Comparison of ENCODE assay signal across 11 cellular contexts in the genomic region with DNA sequence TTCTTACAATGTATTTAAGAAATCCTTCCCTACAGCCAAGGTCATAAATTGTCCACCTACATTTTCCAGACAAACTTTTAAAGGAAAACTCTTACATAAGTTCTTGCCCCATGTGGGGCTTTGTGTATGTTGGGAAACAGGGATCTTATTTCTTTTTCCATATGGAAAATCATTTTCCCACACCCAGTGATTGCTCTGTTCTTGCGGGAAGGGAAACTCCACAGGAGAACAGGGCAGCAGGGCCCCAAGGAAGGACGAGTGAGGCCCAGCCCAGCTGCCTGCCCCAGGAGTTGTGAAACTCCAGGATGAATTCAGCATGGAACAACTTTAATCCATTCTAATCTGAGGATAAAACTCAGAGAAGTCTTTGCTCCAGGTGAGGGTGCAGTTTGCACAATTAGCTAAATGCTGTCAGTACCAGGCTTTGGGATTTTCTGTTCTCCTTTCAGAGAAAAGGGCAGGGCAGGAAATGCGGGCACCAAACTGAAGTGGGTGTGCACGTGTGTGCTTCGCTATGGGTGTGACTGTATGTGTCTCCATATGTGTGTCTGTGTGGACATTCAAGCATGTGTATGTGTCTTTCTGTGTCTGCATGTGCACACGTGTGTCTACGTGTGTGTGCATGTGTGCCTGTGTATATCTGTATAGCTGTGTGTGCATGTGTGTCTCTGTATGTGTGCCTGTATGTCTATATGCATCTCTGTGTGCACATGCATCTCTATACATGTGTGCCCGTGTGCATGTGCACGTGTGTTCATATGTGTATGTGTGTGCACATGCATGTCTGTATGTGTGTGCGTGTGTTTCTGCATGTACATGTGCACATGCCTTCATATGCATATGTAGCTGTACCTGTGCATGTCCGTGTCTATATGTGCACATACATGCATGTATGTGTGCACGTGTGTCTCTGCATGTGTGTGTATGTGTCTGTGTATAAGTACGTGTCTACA.
DNase-seq lines count a peak whose midpoint lies in the region; ATAC-seq and TF ChIP-seq lines count a peak whose summit lies in the region.
"Had no signal": no experiment of that assay in that cellular context is flagged by ENCODE, and none has a peak within 500 bp of the region (broad histone marks: within the 10 kb centered on the region; RNA-seq: fewer than 3 reads in every experiment).

No MANE protein-coding gene starts in this region.

- peak overlapping the region in 1 of 2 experiments; percentile 82; a peak in 2 of 4 replicates for H3K27ac ChIP-seq in SK-N-SH (ENCODE audit: low read depth in 2 of 2, low read length in 1 of 2)
- H3K27ac ChIP-seq in subcutaneous abdominal adipose tissue (ENCODE audit: low read depth, low read length) = peak overlapping the region; percentile 84

- peak overlapping the region; percentile 15; the same call in 1 of the 2 replicates for H3K9ac ChIP-seq in SK-N-SH
- H3K9ac ChIP-seq in subcutaneous abdominal adipose tissue (ENCODE audit: low read length in 5 of 5) = no peak overlapping the region

- POLR2A ChIA-PET in SK-N-SH (lab: Yijun Ruan, JAX) (no interaction called here), WTC11 (lab: Charles Lee) (no interaction called here)

- no peak for ATAC-seq in SK-N-SH treated with all-trans-retinoic acid at 6 μM for 48 hours
- ATAC-seq in WTC11 = no peak
- no peak for ATAC-seq in GM21528 (IDR thresholded peaks at IDR 0.05; ENCODE audit: low FRiP score, unreplicated experiment)
- no peak for ATAC-seq in HG03354 (IDR thresholded peaks at IDR 0.05; ENCODE audit: poor library complexity, severe bottlenecking, unreplicated experiment)

- peaks cover 30 to 43% of the 10 kb centered on the region in 2 experiments; a peak in 3 of 4 replicates for H3K4me1 ChIP-seq in SK-N-SH (ENCODE audit: control insufficient read depth in 1 of 2, insufficient read depth in 2 of 2, low read depth in 1 of 2, low read length in 1 of 2)
- H3K4me1 ChIP-seq in subcutaneous abdominal adipose tissue (ENCODE audit: control insufficient read depth in 5 of 5, insufficient read depth in 5 of 5, low read length in 5 of 5) = peaks cover 13 to 29% (median 25%) of the 10 kb centered on the region in 5 donors
- H3K4me1 ChIP-seq: colonic mucosa had no signal

- TF ChIP-seq CTCF in SK-N-SH (IDR thresholded peaks at IDR 0.05) = no peak
- TF ChIP-seq CTCF in WTC11 (IDR thresholded peaks at IDR 0.05) = no peak

- no peaks in the 10 kb centered on the region for H4K20me1 ChIP-seq in SK-N-SH (ENCODE audit: insufficient read depth)

- no peaks in the 10 kb centered on the region for H3K9me3 ChIP-seq in SK-N-SH
- no peaks in the 10 kb centered on the region for H3K9me3 ChIP-seq in subcutaneous abdominal adipose tissue (ENCODE audit: control insufficient read depth in 5 of 5, low read length in 5 of 5)
- H3K9me3 ChIP-seq: A549, colonic mucosa had no signal

- TF ChIP-seq EP300 in SK-N-SH (IDR thresholded peaks at IDR 0.05; ENCODE audit: borderline replicate concordance in 1 of 2, low read depth in 1 of 2, low read length in 1 of 2) = no peak

- H3K4me3 Mint-ChIP-seq in WTC11 = no peak overlapping the region

- H3K27me3 Mint-ChIP-seq in WTC11 (ENCODE audit: low read depth) = no peaks in the 10 kb centered on the region

- CTCF ChIA-PET in SK-N-SH (lab: Yijun Ruan, JAX) (no interaction called here), WTC11 (lab: Charles Lee) (no interaction called here)

- no peaks in the 10 kb centered on the region for H3K36me3 Mint-ChIP-seq in WTC11

- no peaks in the 10 kb centered on the region for H3K9me2 ChIP-seq in SK-N-SH

- H3K27ac Mint-ChIP-seq in WTC11 = peak overlapping the region; percentile 92

- H3K79me2 ChIP-seq in SK-N-SH (ENCODE audit: insufficient read depth) = no peaks in the 10 kb centered on the region

- H3K27me3 ChIP-seq in SK-N-SH (ENCODE audit: insufficient read depth) = no peaks in the 10 kb centered on the region
- peaks cover 0 to 2% (median 0%) of the 10 kb centered on the region in 5 donors for H3K27me3 ChIP-seq in subcutaneous abdominal adipose tissue (ENCODE audit: control insufficient read depth in 5 of 5, insufficient read depth in 4 of 5, low read length in 5 of 5)
- H3K27me3 ChIP-seq: colonic mucosa had no signal

- H3K36me3 ChIP-seq in SK-N-SH (replicated peaks in 1 of 2; ENCODE audit: control insufficient read depth in 1 of 2, insufficient read depth in 2 of 2, low read length in 1 of 2) (no peaks in the 10 kb centered on the region), subcutaneous abdominal adipose tissue (ENCODE audit: control insufficient read depth in 5 of 5, insufficient read depth in 5 of 5, low read length in 5 of 5) (no peaks in the 10 kb centered on the region)
- H3K36me3 ChIP-seq: colonic mucosa had no signal

- peaks cover 65% of the 10 kb centered on the region for H3K4me1 Mint-ChIP-seq in WTC11

- H3F3A ChIP-seq in SK-N-SH (replicated peaks; ENCODE audit: insufficient read depth) = peaks cover 15% of the 10 kb centered on the region

- H3K4me2 ChIP-seq in SK-N-SH = peak overlapping the region; percentile 48; the same call in 1 of the 2 replicates
- H3K4me2 ChIP-seq: A549 had no signal

- peak overlapping the region; percentile 31; the same call in 1 of the 2 replicates for H2AFZ ChIP-seq in SK-N-SH (ENCODE audit: low read depth)

- H3K4me3 ChIP-seq in SK-N-SH (ENCODE audit: low read depth in 2 of 2, low read length in 1 of 2) (no peak overlapping the region), subcutaneous abdominal adipose tissue (ENCODE audit: low read depth in 1 of 5, low read length in 5 of 5) (no peak overlapping the region)
- H3K4me3 ChIP-seq: A549, colonic mucosa had no signal

- 82% methylated on average over 13 of the region's 13 CpGs for WGBS in SK-N-SH (ENCODE audit: low lambda C conversion rate)

- H3K9me3 Mint-ChIP-seq in WTC11 = no peaks in the 10 kb centered on the region

- no peak for TF ChIP-seq RAD21 in SK-N-SH (IDR thresholded peaks at IDR 0.05; ENCODE audit: low read length)

- DNase-seq in SK-N-SH (no peak), WTC11 (ENCODE audit: low spot score) (no peak), hepatic stellate cell (ENCODE audit: low spot score) (peak; percentile 41), NCI-H2081 treated with DMSO at 0.1 percent for 48 hours (lab: John Stamatoyannopoulos, UW) (no peak)
- DNase-seq: activated CD4-positive, alpha-beta T cell treated with anti-CD3 and anti-CD28 coated beads for 4 hours; colonic mucosa had no signal

TF ChIP-seq in SK-N-SH, 30 proteins besides CTCF, POLR2A, EP300 and RAD21:
- TF ChIP-seq POLR2AphosphoS5 (IDR thresholded peaks at IDR 0.05; ENCODE audit: low read depth, low read length) = no peak
- no peak for TF ChIP-seq YY1 (IDR thresholded peaks at IDR 0.05; ENCODE audit: low read depth)
- TF ChIP-seq, protein P1, sequence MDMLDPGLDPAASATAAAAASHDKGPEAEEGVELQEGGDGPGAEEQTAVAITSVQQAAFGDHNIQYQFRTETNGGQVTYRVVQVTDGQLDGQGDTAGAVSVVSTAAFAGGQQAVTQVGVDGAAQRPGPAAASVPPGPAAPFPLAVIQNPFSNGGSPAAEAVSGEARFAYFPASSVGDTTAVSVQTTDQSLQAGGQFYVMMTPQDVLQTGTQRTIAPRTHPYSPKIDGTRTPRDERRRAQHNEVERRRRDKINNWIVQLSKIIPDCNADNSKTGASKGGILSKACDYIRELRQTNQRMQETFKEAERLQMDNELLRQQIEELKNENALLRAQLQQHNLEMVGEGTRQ (IDR thresholded peaks at IDR 0.05; ENCODE audit: borderline replicate concordance, low read depth, low read length) = no peak

TF ChIP-seq in SK-N-SH treated with all-trans-retinoic acid at 6 μM for 48 hours, 23 proteins besides CTCF, POLR2A, EP300 and RAD21 (continues in another document):
- no peak for TF ChIP-seq SNAI2 (CRISPR knock-in tag; IDR thresholded peaks at IDR 0.05)
- TF ChIP-seq, protein P2, sequence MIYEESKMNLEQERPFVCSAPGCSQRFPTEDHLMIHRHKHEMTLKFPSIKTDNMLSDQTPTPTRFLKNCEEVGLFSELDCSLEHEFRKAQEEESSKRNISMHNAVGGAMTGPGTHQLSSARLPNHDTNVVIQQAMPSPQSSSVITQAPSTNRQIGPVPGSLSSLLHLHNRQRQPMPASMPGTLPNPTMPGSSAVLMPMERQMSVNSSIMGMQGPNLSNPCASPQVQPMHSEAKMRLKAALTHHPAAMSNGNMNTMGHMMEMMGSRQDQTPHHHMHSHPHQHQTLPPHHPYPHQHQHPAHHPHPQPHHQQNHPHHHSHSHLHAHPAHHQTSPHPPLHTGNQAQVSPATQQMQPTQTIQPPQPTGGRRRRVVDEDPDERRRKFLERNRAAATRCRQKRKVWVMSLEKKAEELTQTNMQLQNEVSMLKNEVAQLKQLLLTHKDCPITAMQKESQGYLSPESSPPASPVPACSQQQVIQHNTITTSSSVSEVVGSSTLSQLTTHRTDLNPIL (CRISPR knock-in tag; IDR thresholded peaks at IDR 0.05; ENCODE audit: low read depth) = no peak
- no peak for TF ChIP-seq ISL1 (CRISPR knock-in tag; IDR thresholded peaks at IDR 0.05)
- no peak for TF ChIP-seq ZNF70 (CRISPR knock-in tag; IDR thresholded peaks at IDR 0.05)
- TF ChIP-seq BACH2 (CRISPR knock-in tag; IDR thresholded peaks at IDR 0.05; ENCODE audit: borderline replicate concordance) = no peak
- no peak for TF ChIP-seq GLIS3 (CRISPR knock-in tag; IDR thresholded peaks at IDR 0.05)
- no peak for TF ChIP-seq CSDC2 (CRISPR knock-in tag; IDR thresholded peaks at IDR 0.05)
- TF ChIP-seq ZFP3 (CRISPR knock-in tag; IDR thresholded peaks at IDR 0.05) = no peak
- no peak for TF ChIP-seq TOX (CRISPR knock-in tag; IDR thresholded peaks at IDR 0.05; ENCODE audit: borderline replicate concordance)

TF ChIP-seq in WTC11, 78 proteins besides CTCF, POLR2A, EP300 and RAD21 (continues in another document):
- 0 out of 2 replicates have a peak, but pooled peaks have one; percentile 31 for TF ChIP-seq NFE2L1 (CRISPR knock-in tag; IDR thresholded peaks at IDR 0.05)
- TF ChIP-seq, protein P3, sequence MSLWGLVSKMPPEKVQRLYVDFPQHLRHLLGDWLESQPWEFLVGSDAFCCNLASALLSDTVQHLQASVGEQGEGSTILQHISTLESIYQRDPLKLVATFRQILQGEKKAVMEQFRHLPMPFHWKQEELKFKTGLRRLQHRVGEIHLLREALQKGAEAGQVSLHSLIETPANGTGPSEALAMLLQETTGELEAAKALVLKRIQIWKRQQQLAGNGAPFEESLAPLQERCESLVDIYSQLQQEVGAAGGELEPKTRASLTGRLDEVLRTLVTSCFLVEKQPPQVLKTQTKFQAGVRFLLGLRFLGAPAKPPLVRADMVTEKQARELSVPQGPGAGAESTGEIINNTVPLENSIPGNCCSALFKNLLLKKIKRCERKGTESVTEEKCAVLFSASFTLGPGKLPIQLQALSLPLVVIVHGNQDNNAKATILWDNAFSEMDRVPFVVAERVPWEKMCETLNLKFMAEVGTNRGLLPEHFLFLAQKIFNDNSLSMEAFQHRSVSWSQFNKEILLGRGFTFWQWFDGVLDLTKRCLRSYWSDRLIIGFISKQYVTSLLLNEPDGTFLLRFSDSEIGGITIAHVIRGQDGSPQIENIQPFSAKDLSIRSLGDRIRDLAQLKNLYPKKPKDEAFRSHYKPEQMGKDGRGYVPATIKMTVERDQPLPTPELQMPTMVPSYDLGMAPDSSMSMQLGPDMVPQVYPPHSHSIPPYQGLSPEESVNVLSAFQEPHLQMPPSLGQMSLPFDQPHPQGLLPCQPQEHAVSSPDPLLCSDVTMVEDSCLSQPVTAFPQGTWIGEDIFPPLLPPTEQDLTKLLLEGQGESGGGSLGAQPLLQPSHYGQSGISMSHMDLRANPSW (CRISPR knock-in tag; conservative IDR thresholded peaks at IDR 0.05; ENCODE audit: low read depth) = no peak
- no peak for TF ChIP-seq SMAD4 (CRISPR knock-in tag; IDR thresholded peaks at IDR 0.05)
